Comparison of ENCODE assay signal across 10 cellular contexts in the genomic region with DNA sequence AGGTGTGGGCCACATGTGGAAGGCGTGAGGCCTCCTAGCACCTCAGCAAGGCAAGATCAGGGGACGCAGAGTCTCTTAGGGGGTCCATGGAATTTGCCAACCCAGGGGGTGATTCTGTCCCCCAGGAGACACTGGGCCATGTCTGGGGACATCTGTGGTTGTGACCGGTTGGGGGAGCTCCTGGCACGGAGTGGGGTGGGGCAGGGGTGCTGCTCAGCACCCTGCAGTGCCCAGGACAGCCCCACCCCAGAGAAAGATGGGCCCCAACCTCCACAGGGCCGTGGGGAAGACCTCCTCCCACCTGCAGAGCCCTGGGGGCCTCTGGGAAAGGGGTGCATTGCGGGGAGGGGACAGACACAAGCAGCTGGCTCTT. TPM values are rescaled to one million over a fixed set of nuclear protein-coding genes. Genes with fewer than 3 reads are reported as not detected.
DNase-seq lines count a peak whose midpoint lies in the region; ATAC-seq, FAIRE-seq and TF ChIP-seq lines count a peak whose summit lies in the region.
"Had no signal": no experiment of that assay in that cellular context is flagged by ENCODE, and none has a peak within 500 bp of the region (broad histone marks: within the 10 kb centered on the region; RNA-seq: fewer than 3 reads in every experiment).

No MANE protein-coding gene starts in this region.

- H3K9me3 ChIP-seq in RWPE2 (ENCODE audit: severe bottlenecking) = no peaks in the 10 kb centered on the region
- H3K9me3 ChIP-seq in esophagus (ENCODE audit: control insufficient read depth in 2 of 2, insufficient read depth in 1 of 2, low read depth in 1 of 2, low read length in 1 of 2) = no peaks in the 10 kb centered on the region
- H3K9me3 ChIP-seq in small intestine (ENCODE audit: control insufficient read depth, low read depth) = no peaks in the 10 kb centered on the region

- DNase-seq in GM06990 (ENCODE audit: extremely low read depth, insufficient read length) = peak; percentile 20
- no peak for DNase-seq in RWPE2 (ENCODE audit: low spot score)
- DNase-seq in small intestine = no peak
- no peak for DNase-seq in NCI-H446 treated with DMSO at 0.1 percent for 48 hours (lab: John Stamatoyannopoulos, UW)
- no peak for DNase-seq in NCI-H446 (lab: John Stamatoyannopoulos, UW)
- DNase-seq: NCI-H187, RPMI8226 had no signal

- peaks cover 46% of the 10 kb centered on the region for H3K4me1 ChIP-seq in RWPE2 (ENCODE audit: insufficient read depth, poor library complexity, severe bottlenecking)
- peaks cover 36 to 70% of the 10 kb centered on the region in 2 donors for H3K4me1 ChIP-seq in esophagus (ENCODE audit: control insufficient read depth in 2 of 2, insufficient read depth in 2 of 2, low read length in 1 of 2)
- peaks cover 8 to 22% of the 10 kb centered on the region in 2 donors for H3K4me1 ChIP-seq in small intestine (ENCODE audit: control insufficient read depth in 2 of 2, insufficient read depth in 1 of 2, low read depth in 1 of 2, low read length in 1 of 2)

- peak; percentile 42 for TF ChIP-seq CTCF in GM06990 (IDR thresholded peaks at IDR 0.05; ENCODE audit: insufficient read depth, low read length, poor library complexity, severe bottlenecking)
- no peak for TF ChIP-seq CTCF in RWPE2 (IDR thresholded peaks at IDR 0.05; ENCODE audit: poor library complexity, severe bottlenecking)

- 51 to 59% methylated on average over 5 to 6 of the region's 6 CpGs for WGBS in esophagus, 2 donors
- WGBS in small intestine, 3 donors = 44 to 62% (median 48%) methylated on average over 6 of the region's 6 CpGs

- no peak for ATAC-seq in RWPE2 (ENCODE audit: low read depth)
- no peak for ATAC-seq in GM21576 (IDR thresholded peaks at IDR 0.05; ENCODE audit: unreplicated experiment)
- no peak for ATAC-seq in HG03025 (IDR thresholded peaks at IDR 0.05; ENCODE audit: low FRiP score, unreplicated experiment)

- peaks cover 49% of the 10 kb centered on the region for H3K36me3 ChIP-seq in GM06990 (ENCODE audit: control insufficient read depth, insufficient read depth, low read length)
- peaks cover 82% of the 10 kb centered on the region for H3K36me3 ChIP-seq in RWPE2 (ENCODE audit: low read depth)
- peaks cover 3 to 53% of the 10 kb centered on the region in 2 donors for H3K36me3 ChIP-seq in esophagus (ENCODE audit: control insufficient read depth in 2 of 2, insufficient read depth in 2 of 2, low read length in 1 of 2)
- peaks cover 4 to 8% of the 10 kb centered on the region in 2 donors for H3K36me3 ChIP-seq in small intestine (ENCODE audit: control insufficient read depth in 2 of 2, insufficient read depth in 2 of 2, low read length in 2 of 2)

- peak overlapping the region; percentile 98 for H3K4me3 ChIP-seq in GM06990 (replicated peaks; ENCODE audit: low read depth, low read length)
- no peak overlapping the region for H3K4me3 ChIP-seq in RWPE2 (ENCODE audit: severe bottlenecking)
- H3K4me3 ChIP-seq in esophagus (ENCODE audit: low read depth in 1 of 2, low read length in 2 of 2) = peak overlapping the region in 1 of 2 donors; percentile 74
- H3K4me3 ChIP-seq in small intestine (ENCODE audit: low read depth in 1 of 2, low read length in 2 of 2) = no peak overlapping the region

- H3K27ac ChIP-seq in RWPE2 (ENCODE audit: poor library complexity, severe bottlenecking) (peak overlapping the region; percentile 83), esophagus (ENCODE audit: low read depth in 2 of 2, low read length in 1 of 2) (peak overlapping the region; percentile 98), small intestine (ENCODE audit: low read depth in 1 of 2, low read length in 1 of 2) (peak overlapping the region; percentile 46 to 55)

- H3K27me3 ChIP-seq in GM06990 (replicated peaks; ENCODE audit: control insufficient read depth, insufficient read depth, low read length) (no peaks in the 10 kb centered on the region), RWPE2 (ENCODE audit: insufficient read depth, poor library complexity, severe bottlenecking) (no peaks in the 10 kb centered on the region), esophagus (ENCODE audit: control insufficient read depth in 1 of 2, insufficient read depth in 2 of 2, low read length in 2 of 2) (no peaks in the 10 kb centered on the region), small intestine (ENCODE audit: control insufficient read depth in 2 of 2, insufficient read depth in 2 of 2, low read length in 2 of 2) (no peaks in the 10 kb centered on the region)

- no peak for FAIRE-seq in small intestine (lab: Jason Lieb, UNC)

RNA-seq across cellular contexts. Expression of a gene that starts 4.0 kb away (rescaled TPM):
- polyA plus RNA-seq in esophagus (100 to 1,000 TPM; 167 to 244 TPM), small intestine (10 to 100 TPM; 47.6 to 97.7 (median 80.1) TPM)

RNA-seq across cellular contexts. Expression of a gene that starts 31.5 kb away (rescaled TPM):
- polyA plus RNA-seq in esophagus (10 to 100 TPM; 40.0 to 48.9 TPM), small intestine (10 to 100 TPM; 32.7 to 60.9 (median 45.2) TPM)

RNA-seq across cellular contexts. Expression of a gene that starts 49.1 kb away (rescaled TPM):
- polyA plus RNA-seq in esophagus (10 to 100 TPM; 11.0 to 12.4 TPM), small intestine (10 to 100 TPM in 2 of 3 donors, 1 to 10 TPM in 1; 7.6 to 16.3 (median 12.7) TPM)

RNA-seq across cellular contexts. Expression of a gene that starts 49.7 kb away (rescaled TPM):
- 10 to 100 TPM in 1 of 2 donors, 1 to 10 TPM in 1; 6.4 to 16.0 TPM for polyA plus RNA-seq in esophagus
- polyA plus RNA-seq in small intestine = 1 to 10 TPM; 3.5 to 5.8 (median 4.8) TPM
